ENCODE assay signal across 12 cellular contexts in genomic region chr5:115718853-115719252, GRCh38.
A peak's percentile ranks its signal among the peaks of the same experiment; 100 is the strongest.
DNase-seq lines count a peak whose midpoint lies in the region; ATAC-seq and TF ChIP-seq lines count a peak whose summit lies in the region.
"Had no signal": no experiment of that assay in that cellular context is flagged by ENCODE, and none has a peak within 500 bp of the region (broad histone marks: within the 10 kb centered on the region; RNA-seq: fewer than 3 reads in every experiment).

No MANE protein-coding gene starts in this region.

- no peak for TF ChIP-seq POLR2A in esophagus muscularis mucosa (IDR thresholded peaks at IDR 0.05; ENCODE audit: low read depth)

- H3K27me3 ChIP-seq in right cardiac atrium (ENCODE audit: control insufficient read depth, insufficient read depth) (no peaks in the 10 kb centered on the region), layer of hippocampus (ENCODE audit: control insufficient read depth, insufficient read depth, low read length) (no peaks in the 10 kb centered on the region), subcutaneous abdominal adipose tissue (ENCODE audit: control insufficient read depth in 5 of 5, insufficient read depth in 4 of 5, low read length in 5 of 5) (no peaks in the 10 kb centered on the region), esophagus muscularis mucosa (no peaks in the 10 kb centered on the region)

- H3K4me3 ChIP-seq in right cardiac atrium (ENCODE audit: low read length) (no peak overlapping the region), subcutaneous abdominal adipose tissue (ENCODE audit: low read depth in 1 of 5, low read length in 5 of 5) (no peak overlapping the region), esophagus muscularis mucosa (no peak overlapping the region)

- 35% methylated on average over 1 of the region's 1 CpG for WGBS in right cardiac atrium
- 32% methylated on average over 1 of the region's 1 CpG for WGBS in esophagus muscularis mucosa

- intact Hi-C loops in right cardiac atrium (cut with DNase I) (no loop called here), Right ventricle myocardium superior (cut with DNase I) (no loop called here), esophagus muscularis mucosa (cut with DNase I) (no loop called here)

- H3K4me1 ChIP-seq in right cardiac atrium (ENCODE audit: control insufficient read depth, insufficient read depth, low read length), result no peaks in the 10 kb centered on the region
- peaks cover 3 to 13% (median 5%) of the 10 kb centered on the region in 5 donors for H3K4me1 ChIP-seq in subcutaneous abdominal adipose tissue (ENCODE audit: control insufficient read depth in 5 of 5, insufficient read depth in 5 of 5, low read length in 5 of 5)
- H3K4me1 ChIP-seq in esophagus muscularis mucosa, result peaks cover 0 to 8% (median 3%) of the 10 kb centered on the region in 4 donors

- H3K36me3 ChIP-seq in subcutaneous abdominal adipose tissue (ENCODE audit: control insufficient read depth in 5 of 5, insufficient read depth in 5 of 5, low read length in 5 of 5), result no peaks in the 10 kb centered on the region
- H3K36me3 ChIP-seq in esophagus muscularis mucosa, result no peaks in the 10 kb centered on the region

- H3K9ac ChIP-seq in subcutaneous abdominal adipose tissue (ENCODE audit: low read length in 5 of 5), result no peak overlapping the region

- TF ChIP-seq CTCF in esophagus muscularis mucosa (IDR thresholded peaks at IDR 0.05), result no peak

- H3K27ac ChIP-seq in right cardiac atrium (ENCODE audit: low read length), result no peak overlapping the region
- peak overlapping the region; percentile 18 for H3K27ac ChIP-seq in layer of hippocampus (ENCODE audit: low read depth, low read length)
- H3K27ac ChIP-seq in subcutaneous abdominal adipose tissue (ENCODE audit: low read depth, low read length), result peak overlapping the region; percentile 35
- no peak overlapping the region for H3K27ac ChIP-seq in esophagus muscularis mucosa (replicated peaks in 1 of 4)

- ATAC-seq in right cardiac atrium, result peak; percentile 60 to 65
- no peak for ATAC-seq in Right ventricle myocardium superior (ENCODE audit: poor library complexity)
- no peak for ATAC-seq in GM19324 (IDR thresholded peaks at IDR 0.05; ENCODE audit: low FRiP score, unreplicated experiment)
- ATAC-seq: HCT116 had no signal

- H3K9me3 ChIP-seq in right cardiac atrium (ENCODE audit: control insufficient read depth, low read length), result no peaks in the 10 kb centered on the region
- H3K9me3 ChIP-seq in subcutaneous abdominal adipose tissue (ENCODE audit: control insufficient read depth in 5 of 5, low read length in 5 of 5), result no peaks in the 10 kb centered on the region
- no peaks in the 10 kb centered on the region for H3K9me3 ChIP-seq in esophagus muscularis mucosa

- TF ChIP-seq EP300 in esophagus muscularis mucosa (IDR thresholded peaks at IDR 0.05), result no peak

- DNase-seq in right cardiac atrium (no peak), Right ventricle myocardium superior (no peak), esophagus muscularis mucosa (ENCODE audit: extremely low spot score) (no peak), epidermal melanocyte (ENCODE audit: insufficient read length, low spot score) (no peak)
- DNase-seq: C1 segment of cervical spinal cord; CD4-positive, alpha-beta T cell; DMS79; EL had no signal

Comparison
In these comparisons a context has a peak if more than half of its experiments do, and no peak if none do; other contexts are left out.
1. ATAC-seq: peak in right cardiac atrium (2 of 2); none in Right ventricle myocardium superior (single experiment) and GM19324 (single experiment).
2. H3K27ac ChIP-seq: peak in layer of hippocampus (single experiment) and subcutaneous abdominal adipose tissue (single experiment); none in right cardiac atrium (single experiment) and esophagus muscularis mucosa (0 of 4).